Comparison of ENCODE assay signal across 9 cellular contexts in genomic region chr19:58054792-58055482, GRCh38. TPM values are rescaled to one million over a fixed set of nuclear protein-coding genes. Genes with fewer than 3 reads are reported as not detected.
DNase-seq lines count a peak whose midpoint lies in the region; ATAC-seq lines count a peak whose summit lies in the region.
"Had no signal": no experiment of that assay in that cellular context is flagged by ENCODE, and none has a peak within 500 bp of the region (broad histone marks: within the 10 kb centered on the region; RNA-seq: fewer than 3 reads in every experiment).

No MANE protein-coding gene starts in this region.

- no peak for ATAC-seq in HG02938 (IDR thresholded peaks at IDR 0.05; ENCODE audit: unreplicated experiment)
- ATAC-seq in left lobe of liver, result no peak
- ATAC-seq in GM21381 (IDR thresholded peaks at IDR 0.05; ENCODE audit: unreplicated experiment), result no peak

- DNase-seq in AG08396 (ENCODE audit: low spot score) (peak; percentile 75), NCI-H2227 treated with DMSO at 0.1 percent for 48 hours (lab: John Stamatoyannopoulos, UW) (peak; percentile 64), fibroblast of peridontal ligament (ENCODE audit: extremely low read depth) (peak; percentile 58), nucleus accumbens (lab: John Stamatoyannopoulos, UW) (peak in 50 of 56 donors; percentile 5 to 83 (median 50)), GDM1 (lab: John Stamatoyannopoulos, UW) (no peak), left lobe of liver (ENCODE audit: low spot score) (no peak)

RNA-seq across cellular contexts. Expression of gene ZNF135, which starts 4.1 kb away (rescaled TPM):
- total RNA-seq in left lobe of liver, result 0.45 TPM

RNA-seq across cellular contexts. Expression of gene ZSCAN1, which starts 21.1 kb away (rescaled TPM):
- not detected for total RNA-seq in left lobe of liver
- total RNA-seq: SK-MEL-5 had no signal

RNA-seq across cellular contexts. Expression of gene ZSCAN18, which starts 43.1 kb away (rescaled TPM):
- 15.4 TPM for total RNA-seq in left lobe of liver

RNA-seq across cellular contexts. Expression of gene ZNF606, which starts 52.3 kb away (rescaled TPM):
- total RNA-seq in left lobe of liver, result 9.2 TPM

Comparison
In these comparisons a context has a peak if more than half of its experiments do, and no peak if none do; other contexts are left out.
1. DNase-seq: peak in AG08396 (single experiment), NCI-H2227 treated with DMSO at 0.1 percent for 48 hours (single experiment), fibroblast of peridontal ligament (single experiment) and nucleus accumbens (50 of 56); none in GDM1 (single experiment) and left lobe of liver (single experiment).